20 cellular contexts compared by ENCODE assay signal in the genomic region with DNA sequence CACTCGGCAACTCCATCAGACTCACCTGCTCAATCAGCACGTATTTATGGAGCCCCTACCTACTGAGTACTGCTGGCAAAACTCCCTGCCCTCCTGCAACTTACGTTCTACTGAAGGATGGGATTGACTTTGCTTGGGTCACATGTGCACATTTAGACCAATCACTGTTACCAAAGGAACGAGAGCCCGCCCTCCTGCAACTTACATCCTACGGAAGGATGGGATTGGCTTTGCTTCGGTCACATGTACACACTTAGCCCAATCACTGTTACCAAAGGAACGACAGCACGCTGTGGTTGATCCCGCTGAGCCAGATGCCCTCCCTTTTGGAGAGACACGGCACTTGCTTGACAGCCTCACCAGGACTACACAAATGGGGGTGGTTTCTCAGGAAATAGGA. TPM values are rescaled to one million over a fixed set of nuclear protein-coding genes. Genes with fewer than 3 reads are reported as not detected.
DNase-seq lines count a peak whose midpoint lies in the region; ATAC-seq, FAIRE-seq and TF ChIP-seq lines count a peak whose summit lies in the region.
"Had no signal": no experiment of that assay in that cellular context is flagged by ENCODE, and none has a peak within 500 bp of the region (broad histone marks: within the 10 kb centered on the region; RNA-seq: fewer than 3 reads in every experiment).

No MANE protein-coding gene starts in this region.

- CTCF ChIA-PET in A549 (lab: Yijun Ruan, JAX), result interaction anchor here (0.7 to 1.6 kb wide), 5 partner anchors 73 to 360 kb away, joined by 3 to 5 read pairs (median 3); no protein-coding TSS in a partner anchor
- CTCF ChIA-PET in H1 (lab: Charles Lee; ENCODE audit: partially characterized antibody), result interaction anchor here (1.1 to 4.9 kb wide), 10 partner anchors 11 to 324 kb away, joined by 3 to 43 read pairs (median 6); no protein-coding TSS in a partner anchor

- H2BK120ac ChIP-seq in H1 (replicated peaks; ENCODE audit: low read depth, low read length), result no peak overlapping the region

- no peaks in the 10 kb centered on the region for H3K36me3 ChIP-seq in H7 (replicated peaks; ENCODE audit: control insufficient read depth, insufficient read depth, low read length)
- no peaks in the 10 kb centered on the region for H3K36me3 ChIP-seq in Karpas-422 (ENCODE audit: insufficient read depth, low read length)
- H3K36me3 ChIP-seq in H1 (ENCODE audit: control insufficient read depth in 2 of 4, insufficient read depth in 4 of 4, low read length in 3 of 4), result no peaks in the 10 kb centered on the region

- no peaks in the 10 kb centered on the region for H3K79me2 ChIP-seq in Karpas-422 (ENCODE audit: low read length)
- no peaks in the 10 kb centered on the region for H3K79me2 ChIP-seq in H1 (ENCODE audit: control insufficient read depth in 1 of 2, insufficient read depth in 2 of 2, low read length in 2 of 2)

- H3K79me1 ChIP-seq in H1 (ENCODE audit: low read depth, low read length), result no peaks in the 10 kb centered on the region

- H4K91ac ChIP-seq in H1 (replicated peaks; ENCODE audit: insufficient read length, low read length), result no peak overlapping the region

- no peaks in the 10 kb centered on the region for H3K23me2 ChIP-seq in H1 (ENCODE audit: low read depth, low read length)

- H2BK15ac ChIP-seq in H1 (ENCODE audit: low read length), result no peak overlapping the region

- H3K9ac ChIP-seq in Karpas-422 (ENCODE audit: low read length) (no peak overlapping the region), H1 (replicated peaks in 1 of 4; ENCODE audit: extremely low read depth in 1 of 4, low read depth in 3 of 4, low read length in 3 of 4) (no peak overlapping the region)
- H3K9ac ChIP-seq: SK-N-SH had no signal

- no peak overlapping the region for H2AK5ac ChIP-seq in H1 (ENCODE audit: low read depth, low read length)

- no peak overlapping the region for H2BK12ac ChIP-seq in H1 (ENCODE audit: low read depth, low read length)

- no peak overlapping the region for H4K5ac ChIP-seq in H1 (ENCODE audit: insufficient read length, low read depth, low read length)

- no peaks in the 10 kb centered on the region for H3K9me3 ChIP-seq in A549
- no peaks in the 10 kb centered on the region for H3K9me3 ChIP-seq in Karpas-422 (ENCODE audit: low read length)
- no peaks in the 10 kb centered on the region for H3K9me3 ChIP-seq in H1 (ENCODE audit: insufficient read depth in 2 of 2, low read depth in 1 of 2, low read length in 1 of 2)
- H3K9me3 ChIP-seq: SK-N-SH had no signal

- no peak for TF ChIP-seq EP300 in A549 (IDR thresholded peaks at IDR 0.05)
- no peak for TF ChIP-seq EP300 in H1 (IDR thresholded peaks at IDR 0.05; ENCODE audit: borderline replicate concordance in 1 of 2, low read depth in 2 of 2, low read length in 2 of 2)

- TF ChIP-seq RAD21 in A549 (conservative IDR thresholded peaks at IDR 0.05 in 1 of 2, IDR thresholded peaks at IDR 0.05 in 1 of 2) (no peak), H1 (IDR thresholded peaks at IDR 0.05 in 1 of 2, conservative IDR thresholded peaks at IDR 0.05 in 1 of 2; ENCODE audit: low read depth in 2 of 2, low read length in 2 of 2) (no peak)

- H3K27me3 ChIP-seq in H7 (ENCODE audit: control insufficient read depth, insufficient read depth, low read length) (no peaks in the 10 kb centered on the region), Karpas-422 (ENCODE audit: low read length) (no peaks in the 10 kb centered on the region), H1 (replicated peaks in 1 of 4; ENCODE audit: control insufficient read depth in 3 of 4, extremely low read depth in 1 of 4, insufficient read depth in 3 of 4, low read length in 3 of 4) (no peaks in the 10 kb centered on the region)

- no peak overlapping the region for H3K23ac ChIP-seq in H1 (ENCODE audit: insufficient read length)

- H2AFZ ChIP-seq in Karpas-422 (ENCODE audit: low read length) (no peak overlapping the region), H1 (ENCODE audit: low read length) (no peak overlapping the region)

- 75% methylated on average over 11 of the region's 11 CpGs for WGBS in A549 (ENCODE audit: missing lambda C conversion rate)
- 92% methylated on average over 11 of the region's 11 CpGs; no CpG with 5 or more reads in 1 of the 2 experiments for WGBS in H1 (ENCODE audit: extremely low coverage in 1 of 2, insufficient coverage in 1 of 2, insufficient read length in 1 of 2, insufficient replicate concordance in 2 of 2, low coverage in 1 of 2, low lambda C conversion rate in 2 of 2, missing lambda C conversion rate in 1 of 2), 2 experiments

- no peak overlapping the region for H3K4ac ChIP-seq in H1 (replicated peaks; ENCODE audit: insufficient read length, low read depth, low read length)

- H4K8ac ChIP-seq in H1 (ENCODE audit: extremely low read depth, insufficient read depth, low read length), result peak overlapping the region; percentile 38; the same call in 1 of the 2 replicates

- H2BK20ac ChIP-seq in H1 (ENCODE audit: low read length), result no peak overlapping the region

- peak in 1 of 2 experiments; percentile 31 for DNase-seq in A549 (ENCODE audit: low read depth in 1 of 2, low spot score in 1 of 2)
- DNase-seq in H7, result peak; percentile 81
- peak; percentile 50 for DNase-seq in Karpas-422
- no peak for DNase-seq in H1 (ENCODE audit: low read depth in 1 of 2, low spot score in 2 of 2)
- no peak for DNase-seq in stimulated activated CD4-positive, alpha-beta T cell treated with anti-CD3 and anti-CD28 coated beads, Interleukin-2, amount 100 ng/mL, for 24 hours
- DNase-seq in epidermal melanocyte (ENCODE audit: insufficient read length, low spot score), result no peak
- no peak for DNase-seq in dedifferentiated amniotic fluid mesenchymal stem cell (ENCODE audit: extremely low spot score)
- DNase-seq: CD4-positive, alpha-beta T cell; KG1; NCI-H1048; NCI-H1436; NCI-H1930; NCI-H345; NCI-H526; Right ventricle myocardium superior; SK-N-SH; T-helper 1 cell had no signal

- no peak overlapping the region for H3K4me2 ChIP-seq in A549
- no peak overlapping the region for H3K4me2 ChIP-seq in Karpas-422 (ENCODE audit: low read depth, low read length, poor library complexity, severe bottlenecking)
- H3K4me2 ChIP-seq in H1 (ENCODE audit: insufficient read depth in 1 of 2, low read depth in 2 of 2, low read length in 2 of 2), result no peak overlapping the region
- H3K4me2 ChIP-seq: SK-N-SH had no signal

- POLR2A ChIA-PET in A549 (lab: Yijun Ruan, JAX) (no interaction called here), H1 (lab: Charles Lee; ENCODE audit: partially characterized antibody) (no interaction called here)

- H3K27ac ChIP-seq in A549 (no peak overlapping the region), Karpas-422 (ENCODE audit: low read length) (no peak overlapping the region), H1 (ENCODE audit: low read depth, low read length) (no peak overlapping the region)

- H4K20me1 ChIP-seq in Karpas-422 (ENCODE audit: insufficient read depth, low read depth, low read length) (no peaks in the 10 kb centered on the region; the same call in 1 of the 2 replicates), H1 (replicated peaks in 1 of 2; ENCODE audit: control insufficient read depth in 1 of 2, insufficient read depth in 2 of 2, low read length in 2 of 2) (no peaks in the 10 kb centered on the region)

- H3K4me3 ChIP-seq in A549 (no peak overlapping the region), H7 (ENCODE audit: insufficient read depth, low read depth, low read length) (no peak overlapping the region), Karpas-422 (ENCODE audit: low read length) (no peak overlapping the region), H1 (ENCODE audit: extremely low read depth in 1 of 4, insufficient read depth in 2 of 4, low read depth in 3 of 4, low read length in 4 of 4) (no peak overlapping the region)

- TF ChIP-seq CTCF in A549 (IDR thresholded peaks at IDR 0.05) (no peak), H1 (IDR thresholded peaks at IDR 0.05; ENCODE audit: control extremely low read depth in 1 of 3, insufficient read depth in 1 of 3, low read depth in 1 of 3, low read length in 3 of 3) (no peak)

- no peak overlapping the region for H3K18ac ChIP-seq in H1 (ENCODE audit: extremely low read depth, low read length)

- peak in 1 of 2 experiments; percentile 60; a peak in 3 of 6 replicates for ATAC-seq in A549
- no peak for ATAC-seq in GM18873 (IDR thresholded peaks at IDR 0.05; ENCODE audit: low FRiP score, unreplicated experiment)
- ATAC-seq: Panc1 had no signal

- H3K14ac ChIP-seq in H1 (ENCODE audit: insufficient read length), result no peak overlapping the region

- no peak for TF ChIP-seq POLR2A in A549 (IDR thresholded peaks at IDR 0.05; ENCODE audit: low read length)
- TF ChIP-seq POLR2A in H1 (IDR thresholded peaks at IDR 0.05; ENCODE audit: control extremely low read depth in 1 of 2, low read depth in 2 of 2, low read length in 2 of 2), result no peak

- no peak overlapping the region for H2BK5ac ChIP-seq in H1 (ENCODE audit: low read depth, low read length)

- no peaks in the 10 kb centered on the region for H3K9me2 ChIP-seq in Karpas-422 (replicated peaks; ENCODE audit: insufficient read depth, low read length)
- H3K9me2 ChIP-seq: SK-N-SH had no signal

- FAIRE-seq in A549 (lab: Jason Lieb, UNC) (no peak), H1 (lab: Jason Lieb, UNC) (peak; percentile 24)
- FAIRE-seq: H54 had no signal

- no peak overlapping the region for H3K56ac ChIP-seq in H1 (replicated peaks; ENCODE audit: insufficient read length, low read depth, low read length)

- H3K4me1 ChIP-seq in A549 (no peaks in the 10 kb centered on the region), Karpas-422 (ENCODE audit: low read length) (no peaks in the 10 kb centered on the region), H1 (replicated peaks in 1 of 4; ENCODE audit: control insufficient read depth in 3 of 4, insufficient read depth in 4 of 4, low read length in 3 of 4) (peaks cover 0 to 3% (median 0%) of the 10 kb centered on the region in 4 experiments; a peak in 2 of 7 replicates)

RNA-seq across cellular contexts. Expression of a gene that starts 46.0 kb away (rescaled TPM):
- polyA plus RNA-seq in A549 (2011; rRNA removed), result 13.9 and 14.9 TPM in 2 replicates
- polyA plus RNA-seq in A549 (2012; cell fraction: cytosol; rRNA removed), result 13.7 and 15.9 TPM in 2 replicates
- polyA plus RNA-seq in A549 (2012; cell fraction: nucleus; rRNA removed), result 11.3 and 13.9 TPM in 2 replicates
- 9.9 to 11.4 TPM (median 10.8 TPM) in 3 replicates for polyA plus RNA-seq in A549 (2017; fragmentation: RNase III; extraction: RNeasy Plus Mini Kit Qiagen cat#74134 plus additional on column Dnase treatment)
- 31.1 and 33.3 TPM in 2 replicates for polyA minus RNA-seq in A549 (2011; rRNA and poly(A)+ RNA removed)
- 26.2 and 27.6 TPM in 2 replicates for total RNA-seq in H7 (2014; rRNA removed; shearing (Covaris generic))
- 10.4 and 12.2 TPM in 2 replicates for total RNA-seq in Karpas-422 (2014; rRNA removed; shearing (Covaris generic); ENCODE audit: low replicate concordance)
- total RNA-seq in H1 (2021; fragmentation: NEBNext Ultra II Directional; extraction: Animal tissue kit (Norgen Biotek cat#: 25700)), result 22.7 and 23.4 TPM in 2 replicates
- polyA plus RNA-seq in H1 (2011; rRNA removed), result 26.6 and 32.4 TPM in 2 replicates
- polyA plus RNA-seq in H1 (2011; cell fraction: cytosol; rRNA removed), result 22.4 TPM
- polyA plus RNA-seq in H1 (2011; cell fraction: nucleus; rRNA removed), result 22.1 TPM
- 15.2 to 19.3 TPM (median 17.5 TPM) in 4 replicates for polyA plus RNA-seq in H1 (2012, experiment 1 of 2)
- polyA plus RNA-seq in H1 (2012, experiment 2 of 2), result 22.6 TPM
- 21.6 TPM for polyA plus RNA-seq in H1 (2013, experiment 1 of 2)
- 23.3 TPM for polyA plus RNA-seq in H1 (2013, experiment 2 of 2)
- 48.4 and 59.9 TPM in 2 replicates for polyA minus RNA-seq in H1 (2011; rRNA and poly(A)+ RNA removed)
- 17.0 TPM for polyA minus RNA-seq in H1 (2011; cell fraction: cytosol; rRNA and poly(A)+ RNA removed)
- polyA minus RNA-seq in H1 (2011; cell fraction: nucleus; rRNA and poly(A)+ RNA removed), result 24.8 TPM

RNA-seq across cellular contexts. Expression of a gene that starts 56.6 kb away (rescaled TPM):
- polyA plus RNA-seq in A549 (2011; rRNA removed) (28.5 and 32.4 TPM in 2 replicates), A549 (2017; fragmentation: RNase III; extraction: RNeasy Plus Mini Kit Qiagen cat#74134 plus additional on column Dnase treatment) (15.7 to 16.0 TPM (median 15.8 TPM) in 3 replicates), H1 (2011; rRNA removed) (43.6 and 44.2 TPM in 2 replicates)
- polyA plus RNA-seq in A549 (2012; cell fraction: cytosol; rRNA removed), result 14.6 and 17.3 TPM in 2 replicates
- 29.3 and 34.7 TPM in 2 replicates for polyA plus RNA-seq in A549 (2012; cell fraction: nucleus; rRNA removed)
- 67.6 and 73.6 TPM in 2 replicates for polyA minus RNA-seq in A549 (2011; rRNA and poly(A)+ RNA removed)
- total RNA-seq in H7 (2014; rRNA removed; shearing (Covaris generic)), result 74.4 and 83.6 TPM in 2 replicates
- total RNA-seq in Karpas-422 (2014; rRNA removed; shearing (Covaris generic); ENCODE audit: low replicate concordance), result 36.4 and 50.1 TPM in 2 replicates
- total RNA-seq in H1 (2021; fragmentation: NEBNext Ultra II Directional; extraction: Animal tissue kit (Norgen Biotek cat#: 25700)), result 75.7 and 76.8 TPM in 2 replicates
- polyA plus RNA-seq in H1 (2011; cell fraction: cytosol; rRNA removed), result 47.2 TPM
- polyA plus RNA-seq in H1 (2011; cell fraction: nucleus; rRNA removed), result 103 TPM
- polyA plus RNA-seq in H1 (2012, experiment 1 of 2), result 61.6 to 68.2 TPM (median 64.5 TPM) in 4 replicates
- 6.3 TPM for polyA plus RNA-seq in H1 (2012, experiment 2 of 2)
- polyA plus RNA-seq in H1 (2013, experiment 1 of 2), result 31.7 TPM
- polyA plus RNA-seq in H1 (2013, experiment 2 of 2), result 28.2 TPM
- polyA minus RNA-seq in H1 (2011; rRNA and poly(A)+ RNA removed), result 144 and 175 TPM in 2 replicates
- 53.1 TPM for polyA minus RNA-seq in H1 (2011; cell fraction: cytosol; rRNA and poly(A)+ RNA removed)
- 83.0 TPM for polyA minus RNA-seq in H1 (2011; cell fraction: nucleus; rRNA and poly(A)+ RNA removed)

Comparison
In these comparisons a context has a peak if more than half of its experiments do, and no peak if none do; other contexts are left out.
1. DNase-seq: peak in H7 (single experiment) and Karpas-422 (single experiment); none in H1 (0 of 2), stimulated activated CD4-positive, alpha-beta T cell treated with anti-CD3 and anti-CD28 coated beads, Interleukin-2, amount 100 ng/mL, for 24 hours (0 of 2), epidermal melanocyte (single experiment) and dedifferentiated amniotic fluid mesenchymal stem cell (single experiment).